ENCODE assay signal across 20 cellular contexts in the genomic region with DNA sequence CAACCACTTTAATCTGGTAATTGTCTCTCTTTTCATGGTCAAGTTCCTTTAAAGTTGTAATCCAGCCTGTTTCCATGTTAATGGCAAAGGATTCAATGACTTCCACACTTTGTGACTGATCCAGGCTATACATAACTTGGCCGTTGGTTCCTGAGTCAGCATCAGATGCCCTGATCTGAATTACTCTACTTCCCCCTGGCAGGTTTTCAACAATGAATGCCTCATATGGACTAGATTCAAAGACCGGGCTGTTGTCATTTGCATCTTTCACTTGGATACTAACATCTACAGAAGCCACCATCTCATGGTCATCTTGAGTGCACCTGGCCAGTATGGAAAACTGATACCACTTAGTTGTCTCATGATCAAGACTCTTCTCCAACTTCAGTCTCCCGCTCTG.
DNase-seq lines count a peak whose midpoint lies in the region; TF ChIP-seq lines count a peak whose summit lies in the region.
"Had no signal": no experiment of that assay in that cellular context is flagged by ENCODE, and none has a peak within 500 bp of the region (broad histone marks: within the 10 kb centered on the region; RNA-seq: fewer than 3 reads in every experiment).

No MANE protein-coding gene starts in this region.

- POLR2A ChIA-PET in CD4-positive, alpha-beta memory T cell (lab: Charles Lee; ENCODE audit: partially characterized antibody) = no interaction called here

- no peak for TF ChIP-seq CTCF in Calu3 (IDR thresholded peaks at IDR 0.05; ENCODE audit: unreplicated experiment)
- no peak for TF ChIP-seq CTCF in fibroblast of mammary gland (conservative IDR thresholded peaks at IDR 0.05; ENCODE audit: control insufficient read depth, insufficient read depth, low read depth, low read length)
- no peak for TF ChIP-seq CTCF in neural progenitor cell (IDR thresholded peaks at IDR 0.05)
- no peak for TF ChIP-seq CTCF in thyroid gland (IDR thresholded peaks at IDR 0.05)

- H2AFZ ChIP-seq in GM23248 = no peak overlapping the region
- H2AFZ ChIP-seq in neural progenitor cell (replicated peaks) = no peak overlapping the region

- peaks cover 5% of the 10 kb centered on the region for H3K4me1 Mint-ChIP-seq in Calu3 (ENCODE audit: low read depth, unreplicated experiment)
- H3K4me1 Mint-ChIP-seq in neural progenitor cell = peaks cover 2% of the 10 kb centered on the region
- H3K4me1 Mint-ChIP-seq in CD4-positive, alpha-beta memory T cell = no peaks in the 10 kb centered on the region
- H3K4me1 Mint-ChIP-seq: CD8-positive, alpha-beta memory T cell had no signal

- TF ChIP-seq POLR2A in thyroid gland (IDR thresholded peaks at IDR 0.05) = no peak

- 36 to 38% methylated on average over 3 of the region's 3 CpGs for WGBS in GM23248 (ENCODE audit: low coverage in 1 of 2, low lambda C conversion rate in 2 of 2, missing lambda C conversion rate in 2 of 2), 2 experiments
- WGBS in thyroid gland, 2 donors = 90 to 93% methylated on average over 3 of the region's 3 CpGs

- no peaks in the 10 kb centered on the region for H3K9me3 ChIP-seq in GM23248 (ENCODE audit: low read depth)
- no peaks in the 10 kb centered on the region for H3K9me3 ChIP-seq in neural progenitor cell (ENCODE audit: low read depth)
- H3K9me3 ChIP-seq in thyroid gland = no peaks in the 10 kb centered on the region
- H3K9me3 ChIP-seq in CD4-positive, alpha-beta memory T cell (ENCODE audit: control insufficient read depth in 1 of 2, low read length in 2 of 2) = no peaks in the 10 kb centered on the region

- no peaks in the 10 kb centered on the region for H3K9me2 ChIP-seq in GM23248 (ENCODE audit: insufficient read depth)

- peaks cover 43% of the 10 kb centered on the region for H3F3A ChIP-seq in GM23248 (ENCODE audit: insufficient read depth)
- H3F3A ChIP-seq in neural progenitor cell (ENCODE audit: low read depth) = no peaks in the 10 kb centered on the region

- H3K27me3 Mint-ChIP-seq in Calu3 (ENCODE audit: unreplicated experiment) (no peaks in the 10 kb centered on the region), neural progenitor cell (ENCODE audit: insufficient read depth, low read depth) (peaks cover 3% of the 10 kb centered on the region)
- H3K27me3 Mint-ChIP-seq in CD4-positive, alpha-beta memory T cell = peaks cover 0 to 2% of the 10 kb centered on the region in 2 donors
- H3K27me3 Mint-ChIP-seq: CD8-positive, alpha-beta memory T cell had no signal

- H3K36me3 ChIP-seq in GM23248 (ENCODE audit: low read depth) (peaks cover 56% of the 10 kb centered on the region), neural progenitor cell (peaks cover 37% of the 10 kb centered on the region), thyroid gland (peaks cover 8% of the 10 kb centered on the region in 2 donors)
- no peaks in the 10 kb centered on the region for H3K36me3 ChIP-seq in CD4-positive, alpha-beta memory T cell (ENCODE audit: insufficient read depth, low read length)

- H3K27me3 ChIP-seq in GM23248 (replicated peaks; ENCODE audit: insufficient read depth) (no peaks in the 10 kb centered on the region), neural progenitor cell (no peaks in the 10 kb centered on the region), thyroid gland (no peaks in the 10 kb centered on the region)
- H3K27me3 ChIP-seq in CD4-positive, alpha-beta memory T cell (ENCODE audit: insufficient read depth, low read length) = no peaks in the 10 kb centered on the region

- no peak overlapping the region for H3K4me3 ChIP-seq in GM23248
- no peak overlapping the region for H3K4me3 ChIP-seq in fibroblast of mammary gland (ENCODE audit: control insufficient read depth, low read depth, low read length)
- H3K4me3 ChIP-seq in neural progenitor cell = no peak overlapping the region
- no peak overlapping the region for H3K4me3 ChIP-seq in thyroid gland (replicated peaks in 1 of 3)
- H3K4me3 ChIP-seq in CD4-positive, alpha-beta memory T cell (ENCODE audit: low read length in 2 of 2) = no peak overlapping the region

- H3K9me3 Mint-ChIP-seq in Calu3 (ENCODE audit: low read depth, unreplicated experiment) = no peaks in the 10 kb centered on the region
- no peaks in the 10 kb centered on the region for H3K9me3 Mint-ChIP-seq in neural progenitor cell
- H3K9me3 Mint-ChIP-seq in CD4-positive, alpha-beta memory T cell = peaks cover 0 to 10% (median 2%) of the 10 kb centered on the region in 8 donors

- no peak overlapping the region for H3K27ac Mint-ChIP-seq in Calu3 (ENCODE audit: unreplicated experiment)
- H3K27ac Mint-ChIP-seq in neural progenitor cell = no peak overlapping the region
- H3K27ac Mint-ChIP-seq in CD4-positive, alpha-beta memory T cell = no peak overlapping the region
- H3K27ac Mint-ChIP-seq: CD8-positive, alpha-beta memory T cell had no signal

- CTCF ChIA-PET in Calu3 (lab: Charles Lee) = no interaction called here
- CTCF ChIA-PET in CD4-positive, alpha-beta memory T cell (lab: Charles Lee; ENCODE audit: partially characterized antibody) = no interaction called here

- no peak overlapping the region for H3K4me2 ChIP-seq in GM23248 (ENCODE audit: unreplicated experiment)
- no peak overlapping the region for H3K4me2 ChIP-seq in neural progenitor cell

- DNase-seq in Calu3 (no peak), GM23248 (peak; percentile 68), RKO (ENCODE audit: low spot score) (peak; percentile 8), fibroblast of mammary gland (ENCODE audit: low read depth) (peak; percentile 67), neural progenitor cell (ENCODE audit: low spot score) (no peak), thyroid gland (no peak), mesenteric fat pad (ENCODE audit: low spot score) (no peak)
- DNase-seq in CD4-positive, alpha-beta memory T cell = no peak
- DNase-seq: ACHN; AML-193; C1 segment of cervical spinal cord; CD8-positive, alpha-beta memory T cell; DMS53; NCI-H1092 treated with DMSO at 0.1 percent for 48 hours; NCI-H1436 treated with DMSO at 0.1 percent for 48 hours; NCI-H1930; NCI-H226; NCI-H524; NCI-H774; Right ventricle myocardium superior had no signal

- in situ Hi-C loops in GM23248 (cut with MboI) = no loop called here

- TSS peak; percentile 21 for BruUV-seq in Calu3 (replicated peaks; lab: Mats Ljungman, UMichigan)

- intact Hi-C loops in Calu3 (cut with micrococcal nuclease; ENCODE audit: unreplicated experiment) (no loop called here), thyroid gland (cut with DNase I) (no loop called here)
- intact Hi-C loops in CD4-positive, alpha-beta memory T cell (cut with micrococcal nuclease) = no loop called here

- H3K9ac ChIP-seq in GM23248 (no peak overlapping the region), neural progenitor cell (no peak overlapping the region)

- H3K79me2 ChIP-seq in GM23248 (ENCODE audit: insufficient read depth) (peaks cover 51% of the 10 kb centered on the region), neural progenitor cell (ENCODE audit: low read depth) (peaks cover 71% of the 10 kb centered on the region)

- H3K36me3 Mint-ChIP-seq in Calu3 (ENCODE audit: insufficient read depth, unreplicated experiment) (peaks cover 24% of the 10 kb centered on the region), neural progenitor cell (peaks cover 81% of the 10 kb centered on the region)
- H3K36me3 Mint-ChIP-seq in CD4-positive, alpha-beta memory T cell = no peaks in the 10 kb centered on the region
- H3K36me3 Mint-ChIP-seq: CD8-positive, alpha-beta memory T cell had no signal

- H3K4me1 ChIP-seq in GM23248 (ENCODE audit: insufficient read depth) (peaks cover 34% of the 10 kb centered on the region), neural progenitor cell (no peaks in the 10 kb centered on the region), thyroid gland (no peaks in the 10 kb centered on the region)
- H3K4me1 ChIP-seq in CD4-positive, alpha-beta memory T cell (ENCODE audit: insufficient read depth, low read length) = no peaks in the 10 kb centered on the region

- no peaks in the 10 kb centered on the region for H4K20me1 ChIP-seq in GM23248 (ENCODE audit: insufficient read depth)
- peaks cover 9% of the 10 kb centered on the region for H4K20me1 ChIP-seq in neural progenitor cell (ENCODE audit: low read depth)

- no peak overlapping the region for H3K4me3 Mint-ChIP-seq in Calu3 (ENCODE audit: low read depth, unreplicated experiment)
- H3K4me3 Mint-ChIP-seq in neural progenitor cell = no peak overlapping the region
- no peak overlapping the region for H3K4me3 Mint-ChIP-seq in CD4-positive, alpha-beta memory T cell
- H3K4me3 Mint-ChIP-seq: CD8-positive, alpha-beta memory T cell had no signal

- H3K27ac ChIP-seq in GM23248 (no peak overlapping the region), neural progenitor cell (no peak overlapping the region), thyroid gland (no peak overlapping the region)
- H3K27ac ChIP-seq in CD4-positive, alpha-beta memory T cell (ENCODE audit: low read depth, low read length) = no peak overlapping the region

Comparison
In these comparisons a context has a peak if more than half of its experiments do, and no peak if none do; other contexts are left out.
1. DNase-seq: peak in GM23248 (single experiment), RKO (single experiment) and fibroblast of mammary gland (single experiment); none in Calu3 (single experiment), neural progenitor cell (single experiment), thyroid gland (0 of 2), CD4-positive, alpha-beta memory T cell (0 of 5) and mesenteric fat pad (single experiment).